12 cellular contexts compared by ENCODE assay signal in the genomic region with DNA sequence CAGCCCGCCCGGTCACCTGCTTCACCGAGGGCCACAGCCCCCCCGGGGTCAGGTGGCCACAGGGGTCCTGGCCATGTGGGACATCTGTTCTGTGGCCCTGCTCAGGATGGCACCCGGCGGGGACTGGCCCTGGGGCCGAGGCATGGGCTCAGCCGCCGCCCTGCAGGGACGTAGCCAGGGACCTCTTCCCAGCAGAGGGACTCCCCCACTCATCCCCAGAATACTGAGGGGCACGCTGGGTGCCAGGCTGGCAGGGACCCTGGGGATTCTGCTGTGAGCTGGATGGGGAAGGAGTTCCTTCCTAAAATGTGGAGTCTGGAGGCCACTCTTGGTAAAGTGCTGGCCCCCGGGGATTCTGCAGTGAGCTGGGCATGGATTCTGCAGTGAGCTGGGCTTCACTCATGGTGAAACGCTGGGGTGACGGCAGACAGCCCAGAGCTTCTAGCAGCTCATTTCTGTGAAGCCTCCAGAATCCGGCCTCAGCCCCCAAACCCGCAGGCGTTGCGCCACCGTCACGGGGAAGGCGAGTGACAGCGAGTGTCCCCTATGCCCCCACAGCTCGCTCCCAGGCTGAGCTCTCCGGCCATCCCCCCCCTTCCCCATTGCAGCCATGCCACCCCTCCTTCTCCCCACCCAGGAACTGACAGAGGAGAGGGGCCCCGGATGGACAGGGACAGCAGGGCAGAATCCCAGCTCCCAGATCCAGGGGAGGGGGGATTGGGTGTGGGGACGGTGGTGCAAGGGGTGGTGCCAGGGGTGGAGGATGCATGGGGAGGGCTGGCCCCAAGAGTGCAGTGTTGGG. TPM values are rescaled to one million over a fixed set of nuclear protein-coding genes. Genes with fewer than 3 reads are reported as not detected.
DNase-seq lines count a peak whose midpoint lies in the region; ATAC-seq and TF ChIP-seq lines count a peak whose summit lies in the region.
"Had no signal": no experiment of that assay in that cellular context is flagged by ENCODE, and none has a peak within 500 bp of the region (broad histone marks: within the 10 kb centered on the region; RNA-seq: fewer than 3 reads in every experiment).

No MANE protein-coding gene starts in this region.

- H3K36me3 Mint-ChIP-seq in activated T-cell treated with anti-CD3 and anti-CD28 coated beads, Interleukin-2, amount 50 U/mL, for 24 hours (ENCODE audit: low read depth), result peaks cover 58% of the 10 kb centered on the region

- 28 to 35% methylated on average over 22 of the region's 26 CpGs for WGBS in lung, 2 donors
- 40 to 49% methylated on average over 22 to 23 of the region's 26 CpGs for WGBS in aorta, 2 donors

- peak overlapping the region; percentile 94 for H3K4me3 Mint-ChIP-seq in activated T-cell treated with anti-CD3 and anti-CD28 coated beads, Interleukin-2, amount 50 U/mL, for 24 hours

- peaks cover 75% of the 10 kb centered on the region for H3K4me1 Mint-ChIP-seq in activated T-cell treated with anti-CD3 and anti-CD28 coated beads, Interleukin-2, amount 50 U/mL, for 24 hours (ENCODE audit: low read depth)

- H3K36me3 ChIP-seq in lung (ENCODE audit: control insufficient read depth in 2 of 2, insufficient read depth in 2 of 2, low read length in 2 of 2), result no peaks in the 10 kb centered on the region
- H3K36me3 ChIP-seq in aorta (ENCODE audit: control insufficient read depth in 1 of 2, insufficient read depth in 2 of 2, low read length in 1 of 2), result no peaks in the 10 kb centered on the region
- H3K36me3 ChIP-seq: prostate gland had no signal

- H3K27ac Mint-ChIP-seq in activated T-cell treated with anti-CD3 and anti-CD28 coated beads, Interleukin-2, amount 50 U/mL, for 24 hours, result peak overlapping the region; percentile 94

- H3K9me3 ChIP-seq in lung (ENCODE audit: control insufficient read depth in 2 of 2, insufficient read depth in 1 of 2, low read length in 1 of 2) (peaks cover 0 to 3% of the 10 kb centered on the region in 2 donors), aorta (ENCODE audit: control insufficient read depth, low read length) (no peaks in the 10 kb centered on the region)
- H3K9me3 ChIP-seq: prostate gland had no signal

- no peak for ATAC-seq in lung (ENCODE audit: insufficient read depth, low FRiP score)
- peak; percentile 17 for ATAC-seq in aorta (ENCODE audit: low FRiP score)
- ATAC-seq in GM19328 (IDR thresholded peaks at IDR 0.05; ENCODE audit: unreplicated experiment), result no peak

- intact Hi-C loops in aorta (cut with DNase I), result no loop called here

- TF ChIP-seq CTCF in lung (IDR thresholded peaks at IDR 0.05; ENCODE audit: control extremely low read depth, extremely low read depth), result no peak

- H3K9me3 Mint-ChIP-seq in activated T-cell treated with anti-CD3 and anti-CD28 coated beads, Interleukin-2, amount 50 U/mL, for 24 hours, result no peaks in the 10 kb centered on the region

- H3K4me3 ChIP-seq in lung (peak overlapping the region; percentile 20), aorta (ENCODE audit: low read length in 2 of 2) (no peak overlapping the region)

- no peak overlapping the region for H3K27ac ChIP-seq in lung (ENCODE audit: low read depth in 1 of 2, low read length in 1 of 2)
- H3K27ac ChIP-seq in aorta (ENCODE audit: low read depth in 1 of 2, low read length in 2 of 2), result no peak overlapping the region
- H3K27ac ChIP-seq: prostate gland had no signal

- H3K27me3 ChIP-seq in lung (ENCODE audit: control insufficient read depth, insufficient read depth), result no peaks in the 10 kb centered on the region
- H3K27me3 ChIP-seq in aorta (ENCODE audit: control insufficient read depth in 1 of 2, insufficient read depth in 2 of 2, low read length in 1 of 2), result no peaks in the 10 kb centered on the region

- DNase-seq in stimulated activated CD4-positive, alpha-beta T cell treated with anti-CD3 and anti-CD28 coated beads, Interleukin-15, amount 100 ng/mL, for 24 hours, result peak; percentile 38
- DNase-seq in stimulated activated CD4-positive, alpha-beta T cell treated with anti-CD3 and anti-CD28 coated beads, Interleukin-12 subunit alpha, Interleukin-12 subunit beta, amount 100 ng/mL, for 4 hours, result no peak
- no peak for DNase-seq in activated T-cell treated with anti-CD3 and anti-CD28 coated beads, Interleukin-2, amount 50 U/mL, for 24 hours
- DNase-seq in lung (ENCODE audit: low spot score) (no peak), aorta (peak in 1 of 2 donors; percentile 64), HCEC 1CT (no peak), NCI-H2227 (lab: John Stamatoyannopoulos, UW; ENCODE audit: unreplicated experiment) (no peak)
- DNase-seq: DMS79 treated with DMSO at 0.1 percent for 48 hours, NCI-H2171 treated with DMSO at 0.1 percent for 48 hours, T1000 had no signal

- H3K27me3 Mint-ChIP-seq in activated T-cell treated with anti-CD3 and anti-CD28 coated beads, Interleukin-2, amount 50 U/mL, for 24 hours, result no peaks in the 10 kb centered on the region

- peaks cover 0 to 3% of the 10 kb centered on the region in 2 donors for H3K4me1 ChIP-seq in lung (ENCODE audit: control insufficient read depth in 2 of 2, insufficient read depth in 2 of 2, low read length in 2 of 2)
- H3K4me1 ChIP-seq in aorta (ENCODE audit: control insufficient read depth in 1 of 2, insufficient read depth in 2 of 2, low read length in 2 of 2), result no peaks in the 10 kb centered on the region
- H3K4me1 ChIP-seq: prostate gland had no signal

RNA-seq across cellular contexts. Expression of gene ITGB2, which starts 1.4 kb away (rescaled TPM):
- total RNA-seq in lung, result 100 to 1,000 TPM in 1 of 2 donors, 10 to 100 TPM in 1; 52.9 to 246 TPM
- 100 to 1,000 TPM; 128 to 376 TPM for polyA plus RNA-seq in lung
- 100 to 1,000 TPM in 1 of 2 donors, 10 to 100 TPM in 1; 65.5 to 110 TPM for total RNA-seq in aorta
- 10 to 100 TPM in 1 of 2 donors, 1 to 10 TPM in 1; 6.7 to 48.5 TPM for polyA plus RNA-seq in aorta

RNA-seq across cellular contexts. Expression of gene SLX9, which starts 20.5 kb away (rescaled TPM):
- 10 to 100 TPM; 10.3 to 36.9 TPM for total RNA-seq in lung
- 10 to 100 TPM; 23.9 to 30.1 TPM for polyA plus RNA-seq in lung
- 10 to 100 TPM; 21.5 to 29.6 TPM for total RNA-seq in aorta
- polyA plus RNA-seq in aorta, result 10 to 100 TPM; 17.3 to 19.2 TPM

RNA-seq across cellular contexts. Expression of gene PTTG1IP, which starts 45.8 kb away (rescaled TPM):
- total RNA-seq in lung, result 100 to 1,000 TPM; 243 to 247 TPM
- 100 to 1,000 TPM; 139 to 209 TPM for polyA plus RNA-seq in lung
- 100 to 1,000 TPM; 268 to 271 TPM for total RNA-seq in aorta
- 100 to 1,000 TPM; 103 to 191 TPM for polyA plus RNA-seq in aorta
